In genomic region chr9:73067074-73067473, GRCh38 we compare ENCODE assay signal across 20 cellular contexts.
DNase-seq lines count a peak whose midpoint lies in the region; ATAC-seq and TF ChIP-seq lines count a peak whose summit lies in the region.
"Had no signal": no experiment of that assay in that cellular context is flagged by ENCODE, and none has a peak within 500 bp of the region (broad histone marks: within the 10 kb centered on the region; RNA-seq: fewer than 3 reads in every experiment).

No MANE protein-coding gene starts in this region.

- no peak overlapping the region for H3K4me2 ChIP-seq in GM23338
- H3K4me2 ChIP-seq in OCI-LY1 (ENCODE audit: low read length), result no peak overlapping the region
- H3K4me2 ChIP-seq: neural progenitor cell had no signal

- H3K4me1 Mint-ChIP-seq in GM23338, result no peaks in the 10 kb centered on the region; the same call in 2 of the 3 replicates
- H3K4me1 Mint-ChIP-seq: B cell had no signal

- H3K79me2 ChIP-seq in GM23338 (replicated peaks; ENCODE audit: insufficient read depth) (no peaks in the 10 kb centered on the region), OCI-LY1 (ENCODE audit: insufficient read depth, low read length) (no peaks in the 10 kb centered on the region)

- ATAC-seq in GM23338 (no peak), HG03565 (IDR thresholded peaks at IDR 0.05; ENCODE audit: unreplicated experiment) (no peak)
- ATAC-seq: gastrocnemius medialis had no signal

- no peaks in the 10 kb centered on the region for H3K9me3 ChIP-seq in OCI-LY1 (ENCODE audit: low read length)
- H3K9me3 ChIP-seq: gastrocnemius medialis, vagina had no signal

- no peaks in the 10 kb centered on the region for H3F3A ChIP-seq in GM23338 (replicated peaks; ENCODE audit: low read depth)
- H3F3A ChIP-seq in OCI-LY1 (ENCODE audit: insufficient read depth, low read length), result no peaks in the 10 kb centered on the region

- DNase-seq in GM10248 (ENCODE audit: extremely low spot score) (no peak), GM23338 (ENCODE audit: low spot score) (peak; percentile 41), epithelial cell of proximal tubule (ENCODE audit: low read depth) (no peak), H4 (ENCODE audit: low spot score) (no peak), NCI-H82 treated with DMSO at 0.1 percent for 48 hours (lab: John Stamatoyannopoulos, UW; ENCODE audit: unreplicated experiment) (no peak)
- DNase-seq: activated CD8-positive, alpha-beta memory T cell treated with anti-CD3 and anti-CD28 coated beads, Interleukin-2, amount 50 U/mL, for 48 hours; activated gamma-delta T cell; Calu3; gastrocnemius medialis; GOT3; KG1; NCI-H1105 treated with DMSO at 0.1 percent for 48 hours; NCI-H748 treated with DMSO at 0.1 percent for 48 hours had no signal

- no peak overlapping the region for H3K4me3 Mint-ChIP-seq in GM23338
- H3K4me3 Mint-ChIP-seq: B cell, mesothelial cell of epicardium, neural progenitor cell had no signal

- H4K20me1 ChIP-seq in GM23338 (replicated peaks; ENCODE audit: insufficient read depth) (no peaks in the 10 kb centered on the region), OCI-LY1 (ENCODE audit: insufficient read depth, low read length) (no peaks in the 10 kb centered on the region)

- H3K27me3 Mint-ChIP-seq in GM23338 (ENCODE audit: insufficient read depth, low read depth, poor library complexity), result peaks cover 3% of the 10 kb centered on the region
- H3K27me3 Mint-ChIP-seq: B cell had no signal

- H3K27me3 ChIP-seq in GM23338 (ENCODE audit: insufficient read depth) (no peaks in the 10 kb centered on the region), OCI-LY1 (ENCODE audit: insufficient read depth, low read length) (no peaks in the 10 kb centered on the region)
- H3K27me3 ChIP-seq: gastrocnemius medialis, neural progenitor cell, vagina had no signal

- H3K36me3 Mint-ChIP-seq in GM23338 (ENCODE audit: low read depth), result no peaks in the 10 kb centered on the region
- H3K36me3 Mint-ChIP-seq: neural progenitor cell had no signal

- peaks cover 5% of the 10 kb centered on the region; the same call in 1 of the 2 replicates for H3K4me1 ChIP-seq in GM23338 (ENCODE audit: insufficient read depth)
- H3K4me1 ChIP-seq in OCI-LY1 (ENCODE audit: insufficient read depth, low read length, severe bottlenecking), result no peaks in the 10 kb centered on the region
- H3K4me1 ChIP-seq: gastrocnemius medialis, neural progenitor cell, vagina had no signal

- TF ChIP-seq CTCF in GM10248 (IDR thresholded peaks at IDR 0.05; ENCODE audit: control extremely low read depth, extremely low read depth, low read depth, missing control alignments), result peak; percentile 10
- peak; percentile 59 to 64 for TF ChIP-seq CTCF in GM23338 (conservative IDR thresholded peaks at IDR 0.05; ENCODE audit: low read depth in 2 of 2)
- TF ChIP-seq CTCF in OCI-LY1 (IDR thresholded peaks at IDR 0.05; ENCODE audit: low read length), result peak; percentile 30; the same call in 1 of the 2 replicates
- peak; percentile 18 for TF ChIP-seq CTCF in epithelial cell of proximal tubule (conservative IDR thresholded peaks at IDR 0.05; ENCODE audit: low read depth, low read length)

- H3K4me3 ChIP-seq in GM23338 (no peak overlapping the region), OCI-LY1 (ENCODE audit: low read depth, low read length, poor library complexity, severe bottlenecking) (no peak overlapping the region), epithelial cell of proximal tubule (ENCODE audit: low read depth, low read length) (no peak overlapping the region)
- H3K4me3 ChIP-seq: coronary artery, gastrocnemius medialis, neural progenitor cell, vagina had no signal

- H3K9me2 ChIP-seq in GM23338 (ENCODE audit: insufficient read depth), result peaks cover 8% of the 10 kb centered on the region; the same call in 1 of the 2 replicates
- no peaks in the 10 kb centered on the region for H3K9me2 ChIP-seq in OCI-LY1 (ENCODE audit: low read depth, low read length)

- H3K36me3 ChIP-seq in GM23338 (ENCODE audit: insufficient read depth), result no peaks in the 10 kb centered on the region
- no peaks in the 10 kb centered on the region for H3K36me3 ChIP-seq in OCI-LY1 (ENCODE audit: insufficient read depth, low read length)
- H3K36me3 ChIP-seq: gastrocnemius medialis, neural progenitor cell, vagina had no signal

- no peaks in the 10 kb centered on the region for H3K9me3 Mint-ChIP-seq in GM23338

- H3K27ac ChIP-seq in GM23338 (ENCODE audit: low read depth) (no peak overlapping the region), OCI-LY1 (ENCODE audit: low read depth, low read length, poor library complexity, severe bottlenecking) (no peak overlapping the region)
- H3K27ac ChIP-seq: coronary artery, gastrocnemius medialis, neural progenitor cell, vagina had no signal

- no peak overlapping the region for H3K9ac ChIP-seq in OCI-LY1 (ENCODE audit: low read length)
- H3K9ac ChIP-seq: neural progenitor cell had no signal

- H2AFZ ChIP-seq in GM23338 (0 out of 2 replicates have a peak overlapping the region, but pooled peaks have one; percentile 18), OCI-LY1 (ENCODE audit: low read length) (no peak overlapping the region)
- H2AFZ ChIP-seq: neural progenitor cell had no signal

- CTCF ChIA-PET in GM10248 (lab: Yijun Ruan, JAX), result interaction anchor here (0.8 to 2.7 kb wide), 7 partner anchors 10 to 786 kb away, joined by 3 to 10 read pairs (median 3); no protein-coding TSS in a partner anchor

- no peak overlapping the region for H3K27ac Mint-ChIP-seq in GM23338
- H3K27ac Mint-ChIP-seq: B cell, mesothelial cell of epicardium, neural progenitor cell had no signal

- POLR2A ChIA-PET in GM10248 (lab: Yijun Ruan, JAX), result no interaction called here

TF ChIP-seq in GM23338, 12 proteins besides CTCF, POLR2A, EP300 and RAD21 (continues in another document):
- TF ChIP-seq ZNF114 (CRISPR knock-in tag; IDR thresholded peaks at IDR 0.05), result no peak
- no peak for TF ChIP-seq ZNF331 (CRISPR knock-in tag; IDR thresholded peaks at IDR 0.05; ENCODE audit: low read depth)
- no peak for TF ChIP-seq POLR2AphosphoS5 (IDR thresholded peaks at IDR 0.05; ENCODE audit: low read depth)
- TF ChIP-seq NANOG (IDR thresholded peaks at IDR 0.05; ENCODE audit: borderline replicate concordance), result no peak
- TF ChIP-seq STAT1 (IDR thresholded peaks at IDR 0.05; ENCODE audit: unreplicated experiment), result no peak
- TF ChIP-seq EZH2phosphoT487 (IDR thresholded peaks at IDR 0.05; ENCODE audit: unreplicated experiment), result no peak
- TF ChIP-seq REST (IDR thresholded peaks at IDR 0.05; ENCODE audit: unreplicated experiment), result no peak
- TF ChIP-seq EZH2 (IDR thresholded peaks at IDR 0.05; ENCODE audit: low read depth, unreplicated experiment), result no peak
- no peak for TF ChIP-seq CREB1 (CRISPR knock-in tag; IDR thresholded peaks at IDR 0.05; ENCODE audit: low read depth)

Comparison
In these comparisons a context has a peak if more than half of its experiments do, and no peak if none do; other contexts are left out.
1. CTCF ChIP-seq: peak in every context shown above with its lines; median percentile 62 in GM23338; 30 in OCI-LY1; 18 in epithelial cell of proximal tubule; 10 in GM10248.